In the genomic region with DNA sequence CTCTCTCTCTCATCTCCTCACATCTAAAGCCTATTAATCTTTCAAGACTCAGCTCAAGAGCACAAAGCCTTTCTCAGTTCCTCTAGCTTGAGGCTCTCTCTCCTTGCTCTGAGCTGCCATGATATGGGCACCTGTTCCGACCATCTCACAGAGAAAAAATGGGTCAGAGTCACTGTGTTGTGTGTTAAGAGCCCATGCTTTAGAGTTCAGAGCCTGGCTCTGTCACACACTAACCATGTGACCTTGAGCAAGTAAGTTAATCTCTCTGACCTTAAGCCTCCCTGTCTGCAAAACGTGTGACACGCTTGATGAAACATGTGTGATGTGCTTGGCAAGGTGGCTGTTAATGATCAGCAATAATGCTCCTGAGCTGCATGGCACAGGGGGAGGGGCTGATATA, we compare ENCODE assay signal across 1 cellular context.
TF ChIP-seq lines count a peak whose summit lies in the region.

No MANE protein-coding gene starts in this region.

TF ChIP-seq in GM12878, 131 proteins besides CTCF, POLR2A, EP300 and RAD21:
- TF ChIP-seq MTA2 (IDR thresholded peaks at IDR 0.05; ENCODE audit: low read depth) = peak; percentile 38
- TF ChIP-seq FOS (IDR thresholded peaks at IDR 0.05; ENCODE audit: borderline replicate concordance, extremely low read depth, insufficient read length) = no peak
- TF ChIP-seq YY1 (IDR thresholded peaks at IDR 0.05; ENCODE audit: low read depth, low read length) = 0 out of 2 replicates have a peak, but pooled peaks have one; percentile 50
- 0 out of 4 replicates have a peak, but pooled peaks have one; percentile 31 to 32 for TF ChIP-seq BHLHE40 (IDR thresholded peaks at IDR 0.05; ENCODE audit: borderline replicate concordance in 1 of 2, low read depth in 2 of 2, low read length in 1 of 2)
- TF ChIP-seq YBX1 (IDR thresholded peaks at IDR 0.05) = no peak
- TF ChIP-seq IKZF2 (IDR thresholded peaks at IDR 0.05) = peak in 1 of 2 experiments; percentile 48; a peak in 2 of 4 replicates
- peak; percentile 13; the same call in 1 of the 2 replicates for TF ChIP-seq IKZF1 (conservative IDR thresholded peaks at IDR 0.05)
- TF ChIP-seq, protein P1, sequence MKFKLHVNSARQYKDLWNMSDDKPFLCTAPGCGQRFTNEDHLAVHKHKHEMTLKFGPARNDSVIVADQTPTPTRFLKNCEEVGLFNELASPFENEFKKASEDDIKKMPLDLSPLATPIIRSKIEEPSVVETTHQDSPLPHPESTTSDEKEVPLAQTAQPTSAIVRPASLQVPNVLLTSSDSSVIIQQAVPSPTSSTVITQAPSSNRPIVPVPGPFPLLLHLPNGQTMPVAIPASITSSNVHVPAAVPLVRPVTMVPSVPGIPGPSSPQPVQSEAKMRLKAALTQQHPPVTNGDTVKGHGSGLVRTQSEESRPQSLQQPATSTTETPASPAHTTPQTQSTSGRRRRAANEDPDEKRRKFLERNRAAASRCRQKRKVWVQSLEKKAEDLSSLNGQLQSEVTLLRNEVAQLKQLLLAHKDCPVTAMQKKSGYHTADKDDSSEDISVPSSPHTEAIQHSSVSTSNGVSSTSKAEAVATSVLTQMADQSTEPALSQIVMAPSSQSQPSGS (IDR thresholded peaks at IDR 0.05; ENCODE audit: low read length) = no peak
- TF ChIP-seq NR2F1 (conservative IDR thresholded peaks at IDR 0.05) = peak; percentile 49; the same call in 1 of the 2 replicates
- 0 out of 2 replicates have a peak, but pooled peaks have one; percentile 38 for TF ChIP-seq TCF12 (IDR thresholded peaks at IDR 0.05; ENCODE audit: low read depth, low read length)
- TF ChIP-seq ASH2L (IDR thresholded peaks at IDR 0.05; ENCODE audit: borderline replicate concordance, low read depth) = no peak
- TF ChIP-seq, protein P2, sequence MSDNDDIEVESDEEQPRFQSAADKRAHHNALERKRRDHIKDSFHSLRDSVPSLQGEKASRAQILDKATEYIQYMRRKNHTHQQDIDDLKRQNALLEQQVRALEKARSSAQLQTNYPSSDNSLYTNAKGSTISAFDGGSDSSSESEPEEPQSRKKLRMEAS (IDR thresholded peaks at IDR 0.05; ENCODE audit: low read depth, low read length) = no peak
- TF ChIP-seq, protein P3, sequence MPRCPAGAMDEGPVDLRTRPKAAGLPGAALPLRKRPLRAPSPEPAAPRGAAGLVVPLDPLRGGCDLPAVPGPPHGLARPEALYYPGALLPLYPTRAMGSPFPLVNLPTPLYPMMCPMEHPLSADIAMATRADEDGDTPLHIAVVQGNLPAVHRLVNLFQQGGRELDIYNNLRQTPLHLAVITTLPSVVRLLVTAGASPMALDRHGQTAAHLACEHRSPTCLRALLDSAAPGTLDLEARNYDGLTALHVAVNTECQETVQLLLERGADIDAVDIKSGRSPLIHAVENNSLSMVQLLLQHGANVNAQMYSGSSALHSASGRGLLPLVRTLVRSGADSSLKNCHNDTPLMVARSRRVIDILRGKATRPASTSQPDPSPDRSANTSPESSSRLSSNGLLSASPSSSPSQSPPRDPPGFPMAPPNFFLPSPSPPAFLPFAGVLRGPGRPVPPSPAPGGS (IDR thresholded peaks at IDR 0.05; ENCODE audit: borderline replicate concordance, insufficient read depth, low read depth, low read length, poor library complexity, severe bottlenecking) = no peak
- no peak for TF ChIP-seq NFXL1 (IDR thresholded peaks at IDR 0.05; ENCODE audit: borderline replicate concordance)
- TF ChIP-seq DPF2 (IDR thresholded peaks at IDR 0.05) = peak; percentile 63; the same call in 1 of the 2 replicates
- no peak for TF ChIP-seq MEF2A (IDR thresholded peaks at IDR 0.05; ENCODE audit: insufficient read depth, low read depth, low read length)
- TF ChIP-seq SPI1 (IDR thresholded peaks at IDR 0.05; ENCODE audit: borderline replicate concordance, insufficient read depth, low read depth, low read length) = peak; percentile 81
- TF ChIP-seq JUNB (IDR thresholded peaks at IDR 0.05) = no peak
- no peak; the same call in 1 of the 2 replicates for TF ChIP-seq RAD51 (IDR thresholded peaks at IDR 0.05)
